ENCODE assay signal across 2 cellular contexts in the genomic region with DNA sequence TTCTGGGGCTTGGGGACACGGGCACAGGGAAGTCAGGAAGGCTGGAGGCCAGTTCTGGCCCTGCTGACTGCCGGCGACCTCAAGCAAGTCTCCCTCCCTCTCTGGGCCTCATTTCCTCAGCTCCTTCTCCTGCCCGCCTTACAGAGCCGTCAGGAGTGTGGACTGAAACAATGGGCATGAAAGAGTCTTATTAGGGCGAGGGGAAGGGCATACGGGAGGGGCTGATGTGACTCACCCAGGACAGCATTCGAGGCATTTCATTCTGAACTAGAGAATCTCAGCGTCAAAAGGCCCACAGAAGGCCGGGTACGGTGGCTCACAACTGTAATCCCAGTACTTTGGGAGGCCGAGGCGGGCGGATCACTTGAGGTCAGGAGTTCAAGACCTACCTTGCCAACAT. TPM values are rescaled to one million over a fixed set of nuclear protein-coding genes. Genes with fewer than 3 reads are reported as not detected.
"Had no signal": no experiment of that assay in that cellular context is flagged by ENCODE, and none has a peak within 500 bp of the region (broad histone marks: within the 10 kb centered on the region; RNA-seq: fewer than 3 reads in every experiment).

No MANE protein-coding gene starts in this region.

RNA-seq across cellular contexts. Expression of a gene that starts 39.8 kb away (rescaled TPM):
- total RNA-seq: NCI-H460, SK-MEL-5 had no signal
